33 cellular contexts compared by ENCODE assay signal in the genomic region with DNA sequence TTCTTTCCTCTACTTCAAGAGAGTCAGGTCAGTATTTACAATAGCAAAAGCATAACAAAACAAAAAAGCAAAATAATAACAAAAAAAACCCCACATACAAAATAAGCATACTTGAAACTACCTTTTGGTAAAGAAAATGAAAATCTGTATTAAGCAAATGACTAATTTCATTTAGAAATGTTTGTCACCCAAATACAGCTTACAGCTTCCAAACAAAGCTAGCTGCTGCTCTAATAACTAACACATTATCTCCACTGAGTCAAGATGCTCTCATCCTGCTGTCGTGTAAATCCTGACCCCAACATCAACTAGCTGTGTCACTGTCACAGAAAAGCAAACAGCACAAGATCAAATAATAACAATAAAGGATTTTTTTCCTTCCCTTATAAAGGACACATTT.
"Had no signal": no experiment of that assay in that cellular context is flagged by ENCODE, and none has a peak within 500 bp of the region (broad histone marks: within the 10 kb centered on the region; RNA-seq: fewer than 3 reads in every experiment).

No MANE protein-coding gene starts in this region.

- H3K36me3 Mint-ChIP-seq: activated CD4-positive, alpha-beta memory T cell treated with anti-CD3 and anti-CD28 coated beads for 36 hours; activated naive CD4-positive, alpha-beta T cell treated with anti-CD3 and anti-CD28 coated beads, Interleukin-2, amount 50 U/mL, for 24 hours; naive thymus-derived CD8-positive, alpha-beta T cell; stimulated activated effector memory CD8-positive, alpha-beta T cell treated with anti-CD3 and anti-CD28 coated beads, Interleukin-12 subunit alpha, Interleukin-12 subunit beta, amount 100 ng/mL, for 72 hours had no signal

- H3K4me3 Mint-ChIP-seq: activated CD4-positive, alpha-beta memory T cell treated with anti-CD3 and anti-CD28 coated beads for 36 hours; activated CD4-positive, alpha-beta T cell treated with anti-CD3 and anti-CD28 coated beads, Interleukin-2, amount 10 ng/mL, durations not matched to agents 24 days and 14 days; activated naive CD4-positive, alpha-beta T cell treated with anti-CD3 and anti-CD28 coated beads, Interleukin-2, amount 50 U/mL, for 24 hours; endodermal cell; naive thymus-derived CD8-positive, alpha-beta T cell; neural crest cell; stimulated activated effector memory CD8-positive, alpha-beta T cell treated with anti-CD3 and anti-CD28 coated beads, Interleukin-12 subunit alpha, Interleukin-12 subunit beta, amount 100 ng/mL, for 72 hours; stimulated activated naive CD8-positive, alpha-beta T cell treated with anti-CD3 and anti-CD28 coated beads, Interleukin-15, Interleukin-2, amounts not matched to agents 100 ng/mL and 50 ng/mL, for 24 hours; T-helper 1 cell treated with Interleukin-12 subunit alpha and Interleukin-12 subunit beta and Interleukin-4 antibody, amounts not matched to agents 30 μg/mL and 1 μg/mL, for 36 hours had no signal

- H3K9me3 ChIP-seq: body of pancreas, heart left ventricle, pancreas, psoas muscle, sigmoid colon, tibial artery, upper lobe of right lung had no signal

- H3K36me3 ChIP-seq: heart left ventricle, pancreas, sigmoid colon, tibial artery, upper lobe of right lung, WERI-Rb-1 had no signal

- H3K4me3 ChIP-seq: body of pancreas, heart left ventricle, pancreas, psoas muscle, sigmoid colon, tibial artery, upper lobe of right lung had no signal

- ATAC-seq: body of pancreas; esophagus mucosa; foreskin keratinocyte; heart left ventricle; left ventricle myocardium superior; naive thymus-derived CD8-positive, alpha-beta T cell; pancreas; psoas muscle; stimulated activated effector memory CD8-positive, alpha-beta T cell treated with anti-CD3 and anti-CD28 coated beads, Interleukin-12 subunit alpha, Interleukin-12 subunit beta, amount 100 ng/mL, for 72 hours; upper lobe of right lung had no signal

- DNase-seq: activated CD4-positive, alpha-beta memory T cell treated with anti-CD3 and anti-CD28 coated beads for 36 hours; activated CD4-positive, alpha-beta T cell treated with anti-CD3 and anti-CD28 coated beads, Interleukin-2, amount 10 ng/mL, durations not matched to agents 24 days and 14 days; activated CD4-positive, CD25-positive, alpha-beta regulatory T cell treated with anti-CD3 and anti-CD28 coated beads, Interleukin-2, amount 50 U/mL, for 72 hours; activated CD8-positive, alpha-beta memory T cell treated with anti-CD3 and anti-CD28 coated beads, Interleukin-2, amount 50 U/mL, for 48 hours; activated T-cell treated with anti-CD3 and anti-CD28 coated beads, Interleukin-2, amount 50 U/mL, for 48 hours; anterior cingulate cortex; body of pancreas; cerebellar nuclear complex; cortex of kidney; endodermal cell; foreskin keratinocyte; heart left ventricle; kidney glomerular epithelial cell; left ventricle myocardium superior; naive thymus-derived CD8-positive, alpha-beta T cell; nucleus accumbens; pancreas; psoas muscle; sigmoid colon; small intestine; stimulated activated CD4-positive, alpha-beta T cell treated with anti-CD3 and anti-CD28 coated beads, Interleukin-4, amount 100 ng/mL, for 24 hours; SW 1271; T-helper 9 cell; tibial artery; upper lobe of right lung; WERI-Rb-1 had no signal

- H3K9me3 Mint-ChIP-seq: activated CD4-positive, alpha-beta memory T cell treated with anti-CD3 and anti-CD28 coated beads for 36 hours; activated CD4-positive, alpha-beta T cell treated with anti-CD3 and anti-CD28 coated beads, Interleukin-2, amount 10 ng/mL, durations not matched to agents 24 days and 14 days; activated naive CD4-positive, alpha-beta T cell treated with anti-CD3 and anti-CD28 coated beads, Interleukin-2, amount 50 U/mL, for 24 hours; activated T-helper 2 cell treated with anti-CD3 and anti-CD28 coated beads, Interferon-gamma antibody, Interleukin-2, Interleukin-4, amounts not matched to agents 10 μg/mL and 5 μg/mL and 100 μg/mL, durations not matched to agents 14 hours and 24 hours and 36 hours; endodermal cell; naive thymus-derived CD8-positive, alpha-beta T cell; neural crest cell; stimulated activated effector memory CD8-positive, alpha-beta T cell treated with anti-CD3 and anti-CD28 coated beads, Interleukin-12 subunit alpha, Interleukin-12 subunit beta, amount 100 ng/mL, for 72 hours; stimulated activated naive CD8-positive, alpha-beta T cell treated with anti-CD3 and anti-CD28 coated beads, Interleukin-15, Interleukin-2, amounts not matched to agents 100 ng/mL and 50 ng/mL, for 24 hours; T-helper 1 cell treated with Interleukin-12 subunit alpha and Interleukin-12 subunit beta and Interleukin-4 antibody, amounts not matched to agents 30 μg/mL and 1 μg/mL, for 36 hours had no signal

- H3K27me3 ChIP-seq: body of pancreas, foreskin keratinocyte, heart left ventricle, pancreas, tibial artery, upper lobe of right lung had no signal

- H3K4me1 ChIP-seq: psoas muscle, upper lobe of right lung had no signal

- H3K27ac ChIP-seq: body of pancreas, foreskin keratinocyte, heart left ventricle, pancreas, psoas muscle, sigmoid colon, tibial artery, upper lobe of right lung, WERI-Rb-1 had no signal
